16 cellular contexts compared by ENCODE assay signal in genomic region chr16:2664522-2665096, GRCh38. TPM values are rescaled to one million over a fixed set of nuclear protein-coding genes. Genes with fewer than 3 reads are reported as not detected.
DNase-seq lines count a peak whose midpoint lies in the region; ATAC-seq and TF ChIP-seq lines count a peak whose summit lies in the region.
"Had no signal": no experiment of that assay in that cellular context is flagged by ENCODE, and none has a peak within 500 bp of the region (broad histone marks: within the 10 kb centered on the region; RNA-seq: fewer than 3 reads in every experiment).

No MANE protein-coding gene starts in this region.

- no peak overlapping the region for H2BK120ac ChIP-seq in mesendoderm (ENCODE audit: low read depth, low read length)

- peaks cover 78% of the 10 kb centered on the region for H3K36me3 Mint-ChIP-seq in activated CD4-positive, alpha-beta memory T cell treated with anti-CD3 and anti-CD28 coated beads for 36 hours
- H3K36me3 Mint-ChIP-seq in neural progenitor cell = no peaks in the 10 kb centered on the region
- H3K36me3 Mint-ChIP-seq: IgD-negative memory B cell had no signal

- DNase-seq in CD1c-positive myeloid dendritic cell (ENCODE audit: extremely low spot score) (peak; percentile 14), left colon (no peak), mesendoderm (no peak), neural progenitor cell (ENCODE audit: low spot score) (no peak), GM03348 (ENCODE audit: low spot score) (no peak)
- no peak for DNase-seq in activated CD4-positive, alpha-beta memory T cell treated with anti-CD3 and anti-CD28 coated beads for 36 hours
- no peak for DNase-seq in NK-92 treated with Interleukin-12 subunit alpha and Interleukin-12 subunit beta, amount 100 ng/mL, for 24 hours (lab: John Stamatoyannopoulos, UW)
- DNase-seq: activated CD4-positive, alpha-beta T cell treated with anti-CD3 and anti-CD28 coated beads for 1 hour; effector memory CD8-positive, alpha-beta T cell; heart left ventricle; NCI-H226 had no signal

- peaks cover 19% of the 10 kb centered on the region for H3K4me1 ChIP-seq in HEK293 (ENCODE audit: control insufficient read depth, insufficient read depth, low read length)
- no peaks in the 10 kb centered on the region for H3K4me1 ChIP-seq in mesendoderm (ENCODE audit: control insufficient read depth, low read depth, low read length)
- H3K4me1 ChIP-seq in neural progenitor cell = no peaks in the 10 kb centered on the region
- H3K4me1 ChIP-seq: HAP-1, parathyroid adenoma had no signal

- H3K79me2 ChIP-seq in mesendoderm (ENCODE audit: control insufficient read depth, insufficient read depth, low read length) (no peaks in the 10 kb centered on the region), neural progenitor cell (ENCODE audit: low read depth) (no peaks in the 10 kb centered on the region)

- H3K27ac ChIP-seq in HEK293 (ENCODE audit: extremely low read depth, low read depth, low read length) (no peak overlapping the region; the same call in 1 of the 2 replicates), mesendoderm (ENCODE audit: low read depth, low read length) (no peak overlapping the region), neural progenitor cell (no peak overlapping the region)
- H3K27ac ChIP-seq: parathyroid adenoma had no signal

- POLR2A ChIA-PET in HEK293 (lab: Yijun Ruan, JAX) = no interaction called here
- POLR2A ChIA-PET in activated CD4-positive, alpha-beta memory T cell treated with anti-CD3 and anti-CD28 coated beads for 36 hours (lab: Charles Lee) = interaction anchor here (0.7 to 1.5 kb wide), 4 partner anchors 18 to 203 kb away, joined by 3 to 7 read pairs (median 4); partner anchors contain the start of genes KCTD5 and SRRM2

- H3K27ac Mint-ChIP-seq in activated CD4-positive, alpha-beta memory T cell treated with anti-CD3 and anti-CD28 coated beads for 36 hours = peak overlapping the region; percentile 98
- H3K27ac Mint-ChIP-seq in neural progenitor cell = no peak overlapping the region

- H3K56ac ChIP-seq in mesendoderm (ENCODE audit: low read length) = no peak overlapping the region

- CTCF ChIA-PET in HEK293 (lab: Yijun Ruan, JAX) = interaction anchor here (1.2 kb wide), 1 partner anchor 262 kb away, joined by 3 read pairs; no protein-coding TSS in a partner anchor
- CTCF ChIA-PET in activated CD4-positive, alpha-beta memory T cell treated with anti-CD3 and anti-CD28 coated beads for 36 hours (lab: Charles Lee) = interaction anchor here (1.1 to 2.4 kb wide), 3 partner anchors 9 to 247 kb away, joined by 3 to 8 read pairs (median 7); partner anchors contain the start of genes FLYWCH1 and KCTD5

- peak; percentile 13 for ATAC-seq in left colon
- ATAC-seq: effector memory CD8-positive, alpha-beta T cell; heart left ventricle had no signal

- H3K9me3 Mint-ChIP-seq in activated CD4-positive, alpha-beta memory T cell treated with anti-CD3 and anti-CD28 coated beads for 36 hours = no peaks in the 10 kb centered on the region
- H3K9me3 Mint-ChIP-seq in neural progenitor cell = no peaks in the 10 kb centered on the region
- H3K9me3 Mint-ChIP-seq: effector memory CD8-positive, alpha-beta T cell; IgD-negative memory B cell had no signal

- peaks cover 3% of the 10 kb centered on the region for H4K20me1 ChIP-seq in neural progenitor cell (ENCODE audit: low read depth)

- no peak overlapping the region for H3K4me2 ChIP-seq in mesendoderm (ENCODE audit: low read length)
- no peak overlapping the region for H3K4me2 ChIP-seq in neural progenitor cell

- H3K79me1 ChIP-seq in mesendoderm (ENCODE audit: low read length) = no peaks in the 10 kb centered on the region

- no peak overlapping the region for H2BK15ac ChIP-seq in mesendoderm (replicated peaks; ENCODE audit: low read depth)

- no peak overlapping the region for H3K4ac ChIP-seq in mesendoderm (ENCODE audit: low read depth, low read length)

- H3K4me3 Mint-ChIP-seq in activated CD4-positive, alpha-beta memory T cell treated with anti-CD3 and anti-CD28 coated beads for 36 hours = peak overlapping the region; percentile 88
- H3K4me3 Mint-ChIP-seq in neural progenitor cell = no peak overlapping the region

- H3K9me3 ChIP-seq in HEK293 (ENCODE audit: control insufficient read depth, insufficient read depth, low read depth, low read length) (no peaks in the 10 kb centered on the region), neural progenitor cell (ENCODE audit: low read depth) (no peaks in the 10 kb centered on the region)
- H3K9me3 ChIP-seq: HAP-1, heart left ventricle had no signal

- no peak overlapping the region for H3K18ac ChIP-seq in mesendoderm (ENCODE audit: low read length)

- peaks cover 83% of the 10 kb centered on the region for H3K4me1 Mint-ChIP-seq in activated CD4-positive, alpha-beta memory T cell treated with anti-CD3 and anti-CD28 coated beads for 36 hours (ENCODE audit: low read depth)
- H3K4me1 Mint-ChIP-seq in neural progenitor cell = peaks cover 1% of the 10 kb centered on the region

- no peak overlapping the region for H4K8ac ChIP-seq in mesendoderm (ENCODE audit: low read depth, low read length)

- no peak overlapping the region for H2AFZ ChIP-seq in neural progenitor cell (replicated peaks)
- H2AFZ ChIP-seq: parathyroid adenoma had no signal

- H3K9ac ChIP-seq in mesendoderm (ENCODE audit: low read length) = no peak overlapping the region
- H3K9ac ChIP-seq in neural progenitor cell = no peak overlapping the region
- H3K9ac ChIP-seq: parathyroid adenoma had no signal

- no peak for TF ChIP-seq CTCF in HEK293 (tag by site-specific recombination; IDR thresholded peaks at IDR 0.05)
- TF ChIP-seq CTCF in neural progenitor cell (IDR thresholded peaks at IDR 0.05) = no peak

- H2AK5ac ChIP-seq in mesendoderm (ENCODE audit: low read length) = no peak overlapping the region

- no peaks in the 10 kb centered on the region for H3F3A ChIP-seq in neural progenitor cell (ENCODE audit: low read depth)

- no CpG with 5 or more reads among the region's 14 CpGs for WGBS in mesendoderm (ENCODE audit: extremely low coverage, insufficient coverage, low lambda C conversion rate)

- H3K23ac ChIP-seq in mesendoderm (ENCODE audit: low read length) = no peak overlapping the region

- no peak overlapping the region for H2BK5ac ChIP-seq in mesendoderm (ENCODE audit: low read length)

- H3K27me3 ChIP-seq in mesendoderm (ENCODE audit: insufficient read depth, low read length, poor library complexity) (no peaks in the 10 kb centered on the region), neural progenitor cell (no peaks in the 10 kb centered on the region)
- H3K27me3 ChIP-seq: heart left ventricle had no signal

- peaks cover 0 to 17% of the 10 kb centered on the region in 2 experiments; a peak in 1 of 3 replicates for H3K36me3 ChIP-seq in HEK293 (ENCODE audit: control insufficient read depth in 2 of 2, insufficient read depth in 1 of 2, low read length in 2 of 2)
- no peaks in the 10 kb centered on the region for H3K36me3 ChIP-seq in mesendoderm (ENCODE audit: control insufficient read depth, insufficient read depth, low read length)
- no peaks in the 10 kb centered on the region for H3K36me3 ChIP-seq in neural progenitor cell

- no peaks in the 10 kb centered on the region for H3K27me3 Mint-ChIP-seq in activated CD4-positive, alpha-beta memory T cell treated with anti-CD3 and anti-CD28 coated beads for 36 hours
- H3K27me3 Mint-ChIP-seq in neural progenitor cell (ENCODE audit: insufficient read depth, low read depth) = no peaks in the 10 kb centered on the region
- H3K27me3 Mint-ChIP-seq: effector memory CD8-positive, alpha-beta T cell; IgD-negative memory B cell had no signal

- intact Hi-C loops in activated CD4-positive, alpha-beta memory T cell treated with anti-CD3 and anti-CD28 coated beads for 36 hours (cut with micrococcal nuclease) = loop anchor here (1.0 to 10.0 kb wide), 3 partner anchors 18 to 200 kb away; partner anchors contain the start of genes KCTD5 and PRSS27
- intact Hi-C loops in left colon (cut with DNase I, micrococcal nuclease) = no loop called here

- H3K4me3 ChIP-seq in HEK293 (ENCODE audit: low read depth, low read length) = no peak overlapping the region
- H3K4me3 ChIP-seq in mesendoderm (ENCODE audit: low read length) = no peak overlapping the region
- no peak overlapping the region for H3K4me3 ChIP-seq in neural progenitor cell
- H3K4me3 ChIP-seq: HAP-1, heart left ventricle, lung had no signal

- no peak overlapping the region for H4K5ac ChIP-seq in mesendoderm (ENCODE audit: low read length)

TF ChIP-seq in HEK293, 187 proteins besides CTCF, POLR2A, EP300 and RAD21 (continues in another document):
- TF ChIP-seq ZNF112 (tag by site-specific recombination; IDR thresholded peaks at IDR 0.05) (no peak), ZBTB6 (tag by site-specific recombination; IDR thresholded peaks at IDR 0.05) (no peak), ZNF639 (tag by site-specific recombination; IDR thresholded peaks at IDR 0.05) (peak; percentile 72)

RNA-seq across cellular contexts. Expression of gene KCTD5, which starts 17.7 kb away (rescaled TPM):
- 10 to 100 TPM; 61.8 to 62.7 TPM for total RNA-seq in activated CD4-positive, alpha-beta memory T cell treated with anti-CD3 and anti-CD28 coated beads for 36 hours
- 10 to 100 TPM; 49.3 to 79.6 TPM for total RNA-seq in left colon
- polyA plus RNA-seq in mesendoderm (2013, experiment 1 of 2) = 41.6 TPM
- 38.7 TPM for polyA plus RNA-seq in mesendoderm (2013, experiment 2 of 2)
- total RNA-seq in neural progenitor cell (ENCODE audit: low replicate concordance) = 21.6 and 34.5 TPM in 2 replicates

RNA-seq across cellular contexts. Expression of gene PRSS27, which starts 55.4 kb away (rescaled TPM):
- 1 to 10 TPM; 1.6 to 2.4 TPM for total RNA-seq in activated CD4-positive, alpha-beta memory T cell treated with anti-CD3 and anti-CD28 coated beads for 36 hours
- under 1 TPM; 0.34 to 0.76 TPM for total RNA-seq in left colon
- polyA plus RNA-seq in mesendoderm (2013, experiment 1 of 2) = 0.97 TPM
- polyA plus RNA-seq in mesendoderm (2013, experiment 2 of 2) = 1.0 TPM
- 1.8 and 5.1 TPM in 2 replicates for total RNA-seq in neural progenitor cell (ENCODE audit: low replicate concordance)
- polyA plus RNA-seq: IgD-negative memory B cell had no signal
